In genomic region chr7:81851413-81851812, GRCh38 we compare ENCODE assay signal across 13 cellular contexts.
DNase-seq lines count a peak whose midpoint lies in the region; ATAC-seq and TF ChIP-seq lines count a peak whose summit lies in the region.
"Had no signal": no experiment of that assay in that cellular context is flagged by ENCODE, and none has a peak within 500 bp of the region (broad histone marks: within the 10 kb centered on the region; RNA-seq: fewer than 3 reads in every experiment).

No MANE protein-coding gene starts in this region.

- no peak overlapping the region for H3K23ac ChIP-seq in neuronal stem cell (ENCODE audit: low read depth, low read length, poor library complexity)

- H2BK12ac ChIP-seq in neuronal stem cell (ENCODE audit: low read length): no peak overlapping the region

- DNase-seq in neuronal stem cell (ENCODE audit: low spot score): no peak
- DNase-seq in GM13976 (ENCODE audit: low spot score): no peak
- DNase-seq: Caco-2; CD8-positive, alpha-beta memory T cell; GF-D8; H7 had no signal

- ATAC-seq in HG02588 (IDR thresholded peaks at IDR 0.05; ENCODE audit: unreplicated experiment) (no peak), HG02642 (IDR thresholded peaks at IDR 0.05; ENCODE audit: poor library complexity, unreplicated experiment) (no peak)

- peaks cover 12 to 39% (median 29%) of the 10 kb centered on the region in 10 experiments for H3K4me1 ChIP-seq in BLaER1 treated with 17β-estradiol and CSF1 and Interleukin-3, amounts not matched to agents 10 nM and 100 nM
- H3K4me1 ChIP-seq in HUES48 (ENCODE audit: control insufficient read depth, insufficient read depth, low read length) (peaks cover 17% of the 10 kb centered on the region), OCI-LY1 (ENCODE audit: insufficient read depth, low read length, severe bottlenecking) (peaks cover 31% of the 10 kb centered on the region), neuronal stem cell (ENCODE audit: control insufficient read depth in 2 of 2, insufficient read depth in 1 of 2, low read depth in 1 of 2, low read length in 2 of 2) (peaks cover 0 to 3% of the 10 kb centered on the region in 2 donors)
- H3K4me1 ChIP-seq: Caco-2 had no signal

- no peaks in the 10 kb centered on the region for H3K9me2 ChIP-seq in OCI-LY1 (ENCODE audit: low read depth, low read length)

- peak overlapping the region in 7 of 11 experiments; percentile 8 to 31 (median 18); a peak in 6 of 22 replicates for H3K4me2 ChIP-seq in BLaER1 treated with 17β-estradiol and CSF1 and Interleukin-3, amounts not matched to agents 10 nM and 100 nM
- H3K4me2 ChIP-seq in OCI-LY1 (ENCODE audit: low read length) (no peak overlapping the region), neuronal stem cell (ENCODE audit: insufficient read depth, low read length, poor library complexity, severe bottlenecking) (no peak overlapping the region)
- H3K4me2 ChIP-seq: GM23338, KMS-11 had no signal

- no peaks in the 10 kb centered on the region for H4K20me1 ChIP-seq in BLaER1 treated with 17β-estradiol and CSF1 and Interleukin-3, amounts not matched to agents 10 nM and 100 nM
- H4K20me1 ChIP-seq in OCI-LY1 (ENCODE audit: insufficient read depth, low read length): no peaks in the 10 kb centered on the region

- H2BK120ac ChIP-seq in neuronal stem cell (ENCODE audit: low read depth, low read length): no peak overlapping the region

- peak overlapping the region in 5 of 11 experiments; percentile 11 to 35 (median 24); a peak in 7 of 22 replicates for H3K27ac ChIP-seq in BLaER1 treated with 17β-estradiol and CSF1 and Interleukin-3, amounts not matched to agents 10 nM and 100 nM
- H3K27ac ChIP-seq in HUES48 (ENCODE audit: low read depth, low read length) (peak overlapping the region; percentile 76), OCI-LY1 (ENCODE audit: low read depth, low read length, poor library complexity, severe bottlenecking) (no peak overlapping the region), neuronal stem cell (replicated peaks; ENCODE audit: low read length) (no peak overlapping the region)
- H3K27ac ChIP-seq: KMS-11 had no signal

- H3K36me3 ChIP-seq in BLaER1 treated with 17β-estradiol and CSF1 and Interleukin-3, amounts not matched to agents 10 nM and 100 nM: peaks cover 0 to 12% (median 0%) of the 10 kb centered on the region in 11 experiments; a peak in 5 of 22 replicates
- H3K36me3 ChIP-seq in HUES48 (ENCODE audit: control insufficient read depth, insufficient read depth, low read length) (no peaks in the 10 kb centered on the region), OCI-LY1 (ENCODE audit: insufficient read depth, low read length) (no peaks in the 10 kb centered on the region), neuronal stem cell (replicated peaks in 1 of 2; ENCODE audit: control insufficient read depth in 2 of 2, insufficient read depth in 2 of 2, low read length in 2 of 2) (no peaks in the 10 kb centered on the region)

- no peak overlapping the region for H2BK5ac ChIP-seq in neuronal stem cell (ENCODE audit: low read length)

- no peak overlapping the region for H3K18ac ChIP-seq in neuronal stem cell (ENCODE audit: low read length)

- H3K4me3 ChIP-seq in BLaER1 treated with 17β-estradiol and CSF1 and Interleukin-3, amounts not matched to agents 10 nM and 100 nM: no peak overlapping the region
- H3K4me3 ChIP-seq in HUES48 (ENCODE audit: low read depth, low read length) (no peak overlapping the region), OCI-LY1 (ENCODE audit: low read depth, low read length, poor library complexity, severe bottlenecking) (no peak overlapping the region), neuronal stem cell (ENCODE audit: low read length in 2 of 2) (no peak overlapping the region)
- H3K4me3 ChIP-seq: GM23338 had no signal

- H2AFZ ChIP-seq in OCI-LY1 (ENCODE audit: low read length): peak overlapping the region; percentile 62; the same call in 1 of the 2 replicates
- H2AFZ ChIP-seq in neuronal stem cell (ENCODE audit: low read length): peak overlapping the region; percentile 43
- H2AFZ ChIP-seq: GM23338 had no signal

- no peak overlapping the region for H4K91ac ChIP-seq in neuronal stem cell (ENCODE audit: low read depth, low read length, poor library complexity)

- no peaks in the 10 kb centered on the region for H3K79me1 ChIP-seq in neuronal stem cell (ENCODE audit: low read depth, low read length)

- H3K14ac ChIP-seq in neuronal stem cell (ENCODE audit: low read length): no peak overlapping the region

- in situ Hi-C loops in GM13976 (cut with MboI; ENCODE audit: low sequenced_read_pairs, unreplicated experiment): no loop called here

- H4K8ac ChIP-seq in neuronal stem cell (ENCODE audit: low read depth, low read length): no peak overlapping the region

- H3F3A ChIP-seq in OCI-LY1 (ENCODE audit: insufficient read depth, low read length): no peaks in the 10 kb centered on the region

- H2BK15ac ChIP-seq in neuronal stem cell (ENCODE audit: low read length): no peak overlapping the region

- TF ChIP-seq CTCF in OCI-LY1 (IDR thresholded peaks at IDR 0.05; ENCODE audit: low read length): no peak
- no peak for TF ChIP-seq CTCF in GM13976 (IDR thresholded peaks at IDR 0.05; ENCODE audit: borderline replicate concordance, control extremely low read depth, extremely low read depth, insufficient read depth, missing control alignments)

- H2AK5ac ChIP-seq in neuronal stem cell (ENCODE audit: low read depth, low read length): no peak overlapping the region

- no peak overlapping the region for H3K9ac ChIP-seq in BLaER1 treated with 17β-estradiol and CSF1 and Interleukin-3, amounts not matched to agents 10 nM and 100 nM
- no peak overlapping the region for H3K9ac ChIP-seq in HUES48 (ENCODE audit: low read depth, low read length)
- H3K9ac ChIP-seq in OCI-LY1 (ENCODE audit: low read length): no peak overlapping the region
- no peak overlapping the region for H3K9ac ChIP-seq in neuronal stem cell (ENCODE audit: low read depth, low read length, poor library complexity)
- H3K9ac ChIP-seq: KMS-11 had no signal

- no peaks in the 10 kb centered on the region for H3K79me2 ChIP-seq in OCI-LY1 (ENCODE audit: insufficient read depth, low read length)

- H3K4ac ChIP-seq in neuronal stem cell (ENCODE audit: low read length): no peak overlapping the region

- H3K27me3 ChIP-seq in BLaER1 treated with 17β-estradiol and CSF1 and Interleukin-3, amounts not matched to agents 10 nM and 100 nM: no peaks in the 10 kb centered on the region
- H3K27me3 ChIP-seq in HUES48 (ENCODE audit: control insufficient read depth, insufficient read depth, low read length) (no peaks in the 10 kb centered on the region), OCI-LY1 (ENCODE audit: insufficient read depth, low read length) (no peaks in the 10 kb centered on the region), neuronal stem cell (ENCODE audit: control insufficient read depth in 3 of 3, insufficient read depth in 3 of 3, low read depth in 1 of 3, low read length in 3 of 3) (no peaks in the 10 kb centered on the region)

- H3K9me3 ChIP-seq in BLaER1 treated with 17β-estradiol and CSF1 and Interleukin-3, amounts not matched to agents 10 nM and 100 nM (replicated peaks in 1 of 11): peaks cover 18 to 42% (median 24%) of the 10 kb centered on the region in 11 experiments; a peak in 21 of 22 replicates
- no peaks in the 10 kb centered on the region for H3K9me3 ChIP-seq in HUES48 (ENCODE audit: control insufficient read depth, insufficient read depth, low read length)
- 0 out of 2 replicates have a peak, but pooled peaks cover 9% of the 10 kb centered on the region for H3K9me3 ChIP-seq in OCI-LY1 (ENCODE audit: low read length)
- H3K9me3 ChIP-seq in neuronal stem cell (replicated peaks in 1 of 2; ENCODE audit: control insufficient read depth in 2 of 2, insufficient read depth in 1 of 2, low read depth in 1 of 2, low read length in 2 of 2): no peaks in the 10 kb centered on the region
- H3K9me3 ChIP-seq: Caco-2 had no signal

Comparison
In these comparisons a context has a peak if more than half of its experiments do, and no peak if none do; other contexts are left out.
1. H3K4me2 ChIP-seq: peak in BLaER1 treated with 17β-estradiol and CSF1 and Interleukin-3, amounts not matched to agents 10 nM and 100 nM (7 of 11); none in OCI-LY1 (single experiment) and neuronal stem cell (single experiment).